In the genomic region with DNA sequence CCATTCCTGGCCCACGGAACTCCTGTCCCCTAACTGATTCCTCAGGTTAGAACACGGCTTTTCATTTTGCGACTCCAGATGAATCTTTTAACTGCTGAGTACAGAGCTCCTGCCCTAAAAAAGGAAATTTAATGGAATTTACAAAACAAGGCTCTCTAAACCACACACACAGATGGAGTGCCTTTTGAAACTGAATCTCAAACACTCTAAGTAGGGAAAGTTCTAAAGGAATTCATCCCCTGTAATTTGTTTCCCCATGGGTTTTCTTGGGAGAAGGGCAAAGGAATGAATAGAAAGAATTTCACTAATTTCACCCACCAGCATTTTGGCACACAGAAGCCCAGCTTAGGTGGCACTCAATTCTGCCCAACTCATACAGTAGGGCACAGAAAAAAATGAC, we compare ENCODE assay signal across 8 cellular contexts.
A peak's percentile ranks its signal among the peaks of the same experiment; 100 is the strongest.
DNase-seq lines count a peak whose midpoint lies in the region; ATAC-seq and TF ChIP-seq lines count a peak whose summit lies in the region.

No MANE protein-coding gene starts in this region.

- ATAC-seq in T-helper 17 cell (peak; percentile 24), sciatic nerve (peak; percentile 55), HG03457 (IDR thresholded peaks at IDR 0.05; ENCODE audit: unreplicated experiment) (no peak), HG02642 (IDR thresholded peaks at IDR 0.05; ENCODE audit: poor library complexity, unreplicated experiment) (no peak)

- H3K9me3 ChIP-seq in T-helper 17 cell (ENCODE audit: control insufficient read depth, low read length, poor library complexity, severe bottlenecking) (no peaks in the 10 kb centered on the region), fibroblast of lung (ENCODE audit: control insufficient read depth, insufficient read depth, low read depth, low read length) (no peaks in the 10 kb centered on the region)

- no peaks in the 10 kb centered on the region for H3K27me3 Mint-ChIP-seq in T-helper 17 cell

- H3K4me1 ChIP-seq in fibroblast of lung (ENCODE audit: control insufficient read depth, extremely low read depth, insufficient read depth, low read length): peaks cover 3% of the 10 kb centered on the region

- no peak for TF ChIP-seq CTCF in fibroblast of lung (conservative IDR thresholded peaks at IDR 0.05 in 1 of 2, IDR thresholded peaks at IDR 0.05 in 1 of 2; ENCODE audit: low read depth in 1 of 2, low read length in 2 of 2)

- H3K36me3 ChIP-seq in fibroblast of lung (ENCODE audit: control insufficient read depth, insufficient read depth, low read length): no peaks in the 10 kb centered on the region

- H3K27ac Mint-ChIP-seq in T-helper 17 cell: peak overlapping the region; percentile 99

- H3K79me2 ChIP-seq in fibroblast of lung (ENCODE audit: control insufficient read depth, insufficient read depth, low read length): no peaks in the 10 kb centered on the region

- intact Hi-C loops in sciatic nerve (cut with DNase I): loop anchor here (10.0 kb wide), 1 partner anchor 113 kb away; a partner anchor contains a TSS

- H3K27me3 ChIP-seq in fibroblast of lung (ENCODE audit: control insufficient read depth, insufficient read depth, low read length): no peaks in the 10 kb centered on the region

- H3K27ac ChIP-seq in fibroblast of lung (ENCODE audit: insufficient read depth, low read length): no peak overlapping the region

- H3K4me3 ChIP-seq in fibroblast of lung (replicated peaks in 1 of 4; ENCODE audit: control extremely low read depth in 1 of 4, insufficient read depth in 1 of 4, low read depth in 3 of 4, low read length in 4 of 4): no peak overlapping the region

- H3K4me2 ChIP-seq in fibroblast of lung (ENCODE audit: extremely low read depth, insufficient read depth, low read length): no peak overlapping the region

- DNase-seq in EH (ENCODE audit: low read depth): peak; percentile 52
- DNase-seq in T-helper 17 cell: no peak
- peak in 1 of 2 donors; percentile 10 for DNase-seq in fibroblast of lung (ENCODE audit: low read depth in 2 of 2)
- no peak for DNase-seq in sciatic nerve (ENCODE audit: low spot score)
- DNase-seq in H4 (ENCODE audit: low spot score): no peak
- no peak for DNase-seq in RKO (ENCODE audit: low spot score)

- H3K4me3 Mint-ChIP-seq in T-helper 17 cell: peak overlapping the region; percentile 80

- peaks cover 67% of the 10 kb centered on the region for H3K4me1 Mint-ChIP-seq in T-helper 17 cell

- H3K9ac ChIP-seq in fibroblast of lung (ENCODE audit: insufficient read depth, low read length): no peak overlapping the region

- peaks cover 16% of the 10 kb centered on the region for H3K36me3 Mint-ChIP-seq in T-helper 17 cell (ENCODE audit: low read depth)

- H4K20me1 ChIP-seq in fibroblast of lung (ENCODE audit: control insufficient read depth, extremely low read depth, insufficient read depth, low read length): no peaks in the 10 kb centered on the region

- H2AFZ ChIP-seq in fibroblast of lung (ENCODE audit: low read length): peak overlapping the region; percentile 4

Comparison
In these comparisons a context has a peak if more than half of its experiments do, and no peak if none do; other contexts are left out.
1. ATAC-seq: peak in T-helper 17 cell (single experiment) and sciatic nerve (single experiment); none in HG03457 (single experiment) and HG02642 (single experiment).